ENCODE assay signal across 18 cellular contexts in the genomic region with DNA sequence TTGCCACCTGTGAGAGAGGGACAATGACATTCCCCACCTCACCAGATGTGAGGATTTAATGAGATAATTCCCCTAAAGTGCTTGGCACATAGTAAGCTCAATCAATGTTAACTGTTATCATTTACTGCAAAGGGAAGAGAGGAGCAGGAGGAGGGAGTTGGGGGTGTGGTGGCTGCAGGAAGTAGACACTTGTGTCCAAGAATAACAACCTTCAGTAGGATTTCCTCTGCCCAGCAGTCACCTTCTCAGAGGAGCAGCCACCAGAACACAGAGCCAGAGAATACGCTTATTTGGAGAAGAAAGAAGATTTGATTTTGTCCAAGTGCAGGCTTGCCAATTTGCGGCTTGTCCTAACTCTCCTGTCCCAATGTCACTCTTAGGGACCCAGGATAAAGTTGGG. TPM values are rescaled to one million over a fixed set of nuclear protein-coding genes. Genes with fewer than 3 reads are reported as not detected.
DNase-seq lines count a peak whose midpoint lies in the region; ATAC-seq, FAIRE-seq and TF ChIP-seq lines count a peak whose summit lies in the region.
"Had no signal": no experiment of that assay in that cellular context is flagged by ENCODE, and none has a peak within 500 bp of the region (broad histone marks: within the 10 kb centered on the region; RNA-seq: fewer than 3 reads in every experiment).

No MANE protein-coding gene starts in this region.

- TF ChIP-seq RAD21 in HepG2 (CRISPR knock-in tag; IDR thresholded peaks at IDR 0.05): no peak
- TF ChIP-seq RAD21 in K562 (CRISPR knock-in tag; conservative IDR thresholded peaks at IDR 0.05 in 1 of 2, IDR thresholded peaks at IDR 0.05 in 1 of 2): no peak

- H2AFZ ChIP-seq in HepG2 (ENCODE audit: low read length) (no peak overlapping the region), K562 (ENCODE audit: low read depth, low read length) (0 out of 2 replicates have a peak overlapping the region, but pooled peaks have one; percentile 6)
- H2AFZ ChIP-seq: hepatocyte had no signal

- BruUV-seq in HepG2 (replicated peaks; lab: Mats Ljungman, UMichigan): no TSS peak
- BruUV-seq in K562 (replicated peaks; lab: Mats Ljungman, UMichigan): no TSS peak

- no peak for TF ChIP-seq EP300 in HepG2 (IDR thresholded peaks at IDR 0.05; ENCODE audit: low read depth in 2 of 2, low read length in 2 of 2)
- no peak for TF ChIP-seq EP300 in HepG2 (CRISPR knock-in tag; IDR thresholded peaks at IDR 0.05; ENCODE audit: borderline replicate concordance)
- peak; percentile 21; the same call in 1 of the 2 replicates for TF ChIP-seq EP300 in K562 (IDR thresholded peaks at IDR 0.05; ENCODE audit: low read length)

- DNase-seq in HepG2 (ENCODE audit: low spot score): no peak
- no peak for DNase-seq in right lobe of liver
- peak in 2 of 4 experiments; percentile 37 to 64 for DNase-seq in K562 (ENCODE audit: extremely low read depth in 1 of 4, low spot score in 3 of 4)
- DNase-seq in effector CD4-positive, alpha-beta T cell: no peak
- no peak for DNase-seq in NCI-H187 treated with DMSO at 0.1 percent for 48 hours (lab: John Stamatoyannopoulos, UW)
- DNase-seq: cortex of kidney; mammary epithelial cell; NCI-H1048; pancreas; stimulated activated naive CD4-positive, alpha-beta T cell; T-helper 9 cell had no signal

- H4K20me1 ChIP-seq in HepG2 (ENCODE audit: insufficient read depth, low read length): peaks cover 4% of the 10 kb centered on the region; the same call in 1 of the 2 replicates
- H4K20me1 ChIP-seq in K562 (replicated peaks; ENCODE audit: control insufficient read depth, insufficient read depth, low read length): no peaks in the 10 kb centered on the region

- peaks cover 0 to 2% (median 0%) of the 10 kb centered on the region in 3 donors for H3K9me3 Mint-ChIP-seq in IgD-negative memory B cell
- H3K9me3 Mint-ChIP-seq: activated T-helper 2 cell treated with anti-CD3 and anti-CD28 coated beads, Interferon-gamma antibody, Interleukin-2, Interleukin-4, amounts not matched to agents 10 μg/mL and 5 μg/mL and 100 μg/mL, durations not matched to agents 14 hours and 24 hours and 36 hours had no signal

- H3K27me3 ChIP-seq in HepG2 (ENCODE audit: control insufficient read depth in 1 of 2, insufficient read depth in 2 of 2, low read length in 2 of 2) (no peaks in the 10 kb centered on the region; a peak in 2 of 5 replicates), right lobe of liver (no peaks in the 10 kb centered on the region), K562 (ENCODE audit: control insufficient read depth in 2 of 2, insufficient read depth in 2 of 2, low read length in 2 of 2) (no peaks in the 10 kb centered on the region)
- H3K27me3 ChIP-seq: hepatocyte, pancreas had no signal

- TF ChIP-seq CTCF in HepG2 (CRISPR knock-in tag; IDR thresholded peaks at IDR 0.05) (no peak), right lobe of liver (IDR thresholded peaks at IDR 0.05) (no peak), K562 (IDR thresholded peaks at IDR 0.05 in 2 of 3, conservative IDR thresholded peaks at IDR 0.05 in 1 of 3; ENCODE audit: insufficient read depth in 2 of 3, low read depth in 1 of 3, low read length in 3 of 3) (no peak)

- H3K4me1 ChIP-seq in HepG2 (ENCODE audit: insufficient read depth, low read length) (peaks cover 90% of the 10 kb centered on the region), right lobe of liver (peaks cover 0 to 30% (median 10%) of the 10 kb centered on the region in 4 donors), K562 (replicated peaks in 1 of 2; ENCODE audit: control insufficient read depth in 2 of 2, insufficient read depth in 2 of 2, low read length in 2 of 2) (peaks cover 64 to 87% of the 10 kb centered on the region in 2 experiments)
- H3K4me1 ChIP-seq: HAP-1 had no signal

- CTCF ChIA-PET in HepG2 (lab: Yijun Ruan, JAX; ENCODE audit: low intra/inter-chr PET ratio, low total read pairs): no interaction called here
- CTCF ChIA-PET in K562 (lab: Yijun Ruan, JAX; ENCODE audit: low intra/inter-chr PET ratio): interaction anchor here (0.7 kb wide), 1 partner anchor 1581 kb away, joined by 3 read pairs; no protein-coding TSS in a partner anchor

- no peak overlapping the region for H3K4me3 Mint-ChIP-seq in IgD-negative memory B cell

- H3K4me2 ChIP-seq in HepG2 (ENCODE audit: low read depth, low read length): no peak overlapping the region
- H3K4me2 ChIP-seq in K562 (ENCODE audit: insufficient read depth, low read length): peak overlapping the region; percentile 19; the same call in 1 of the 2 replicates
- H3K4me2 ChIP-seq: hepatocyte had no signal

- POLR2A ChIA-PET in HepG2 (lab: Yijun Ruan, JAX) (interaction anchor here (0.5 to 11.1 kb wide), 7 partner anchors 8 to 160 kb away, joined by 3 to 274 read pairs (median 5); partner anchors contain the start of genes CBX4 and CBX8), K562 (lab: Yijun Ruan, JAX) (interaction anchor here (1.0 to 17.8 kb wide), 5 partner anchors 8 to 62 kb away, joined by 3 to 386 read pairs (median 4); partner anchors contain the start of gene CBX4)

- H3K9me3 ChIP-seq in HepG2 (ENCODE audit: low read length) (no peaks in the 10 kb centered on the region), right lobe of liver (no peaks in the 10 kb centered on the region), K562 (replicated peaks; ENCODE audit: control insufficient read depth, insufficient read depth, low read depth, low read length) (no peaks in the 10 kb centered on the region)
- H3K9me3 ChIP-seq: HAP-1, pancreas, tibial nerve had no signal

- no peak for TF ChIP-seq POLR2A in HepG2 (IDR thresholded peaks at IDR 0.05; ENCODE audit: insufficient read depth in 1 of 2, low read depth in 2 of 2, low read length in 2 of 2)
- no peak for TF ChIP-seq POLR2A in right lobe of liver (IDR thresholded peaks at IDR 0.05)
- no peak; the same call in 1 of the 2 replicates for TF ChIP-seq POLR2A in K562 (conservative IDR thresholded peaks at IDR 0.05)

- H3K27ac Mint-ChIP-seq in IgD-negative memory B cell: peak overlapping the region in 2 of 3 donors; percentile 21 to 65
- H3K27ac Mint-ChIP-seq: activated T-helper 2 cell treated with anti-CD3 and anti-CD28 coated beads, Interferon-gamma antibody, Interleukin-2, Interleukin-4, amounts not matched to agents 10 μg/mL and 5 μg/mL and 100 μg/mL, durations not matched to agents 14 hours and 24 hours and 36 hours had no signal

- H3K4me1 Mint-ChIP-seq in IgD-negative memory B cell: peaks cover 9 to 20% (median 15%) of the 10 kb centered on the region in 3 donors

- no peaks in the 10 kb centered on the region for H3K79me2 ChIP-seq in HepG2 (ENCODE audit: insufficient read depth, low read length)
- peaks cover 63% of the 10 kb centered on the region for H3K79me2 ChIP-seq in K562 (ENCODE audit: control insufficient read depth, insufficient read depth, low read length)

- in situ Hi-C loops in HepG2 (cut with HindIII; ENCODE audit: extremely low pct_ligation_motif_present, low pct_unique_long_range_greater_than_20kb) (no loop called here), K562 (cut with MboI) (no loop called here)

- H3K27me3 Mint-ChIP-seq in IgD-negative memory B cell: peaks cover 5% of the 10 kb centered on the region

- H3K36me3 Mint-ChIP-seq in IgD-negative memory B cell: peaks cover 6% of the 10 kb centered on the region

- 75% methylated on average over 2 of the region's 2 CpGs for WGBS in HepG2 (ENCODE audit: low lambda C conversion rate)
- 83% methylated on average over 1 of the region's 2 CpGs for WGBS in right lobe of liver (ENCODE audit: insufficient coverage, low coverage, low lambda C conversion rate, missing lambda C conversion rate)
- WGBS in K562 (ENCODE audit: insufficient coverage, low coverage, missing lambda C conversion rate): 32% methylated on average over 2 of the region's 2 CpGs

- no peak overlapping the region for H3K9ac ChIP-seq in HepG2 (ENCODE audit: insufficient read depth, low read depth, low read length)
- H3K9ac ChIP-seq in K562 (ENCODE audit: insufficient read depth in 1 of 2, low read depth in 2 of 2, low read length in 2 of 2): peak overlapping the region; percentile 30 to 41; a peak in 3 of 4 replicates

- no peaks in the 10 kb centered on the region; a peak in 1 of 5 replicates for H3K36me3 ChIP-seq in HepG2 (replicated peaks in 1 of 2; ENCODE audit: control insufficient read depth in 1 of 2, insufficient read depth in 2 of 2, low read length in 2 of 2)
- H3K36me3 ChIP-seq in right lobe of liver: peaks cover 0 to 6% (median under 1%) of the 10 kb centered on the region in 4 donors
- H3K36me3 ChIP-seq in K562 (ENCODE audit: control insufficient read depth, insufficient read depth, low read length): peaks cover 4% of the 10 kb centered on the region; the same call in 1 of the 3 replicates

- no peak overlapping the region for H3K27ac ChIP-seq in HepG2 (ENCODE audit: extremely low read length, insufficient read depth, low read length)
- H3K27ac ChIP-seq in right lobe of liver: no peak overlapping the region
- H3K27ac ChIP-seq in K562 (ENCODE audit: extremely low read depth, low read depth, low read length): peak overlapping the region; percentile 99
- H3K27ac ChIP-seq: hepatocyte, pancreas, tibial nerve had no signal

- intact Hi-C loops in HepG2 (cut with micrococcal nuclease; ENCODE audit: unreplicated experiment): no loop called here
- intact Hi-C loops in right lobe of liver (cut with DNase I): no loop called here
- intact Hi-C loops in K562 (cut with micrococcal nuclease): no loop called here

- H3K9me1 ChIP-seq in K562 (ENCODE audit: control insufficient read depth, insufficient read depth, low read length): no peaks in the 10 kb centered on the region

- no peak for ATAC-seq in HepG2
- no peak for ATAC-seq in right lobe of liver
- ATAC-seq in K562: no peak
- ATAC-seq in HG02623 (IDR thresholded peaks at IDR 0.05; ENCODE audit: unreplicated experiment): no peak
- ATAC-seq: pancreas had no signal

- FAIRE-seq in HepG2 (lab: Jason Lieb, UNC): no peak
- peak; percentile 74 for FAIRE-seq in K562 (lab: Jason Lieb, UNC)
- FAIRE-seq: keratinocyte, pancreas had no signal

- H3K4me3 ChIP-seq in HepG2 (replicated peaks in 1 of 3; ENCODE audit: insufficient read depth in 1 of 3, low read depth in 2 of 3, low read length in 3 of 3) (no peak overlapping the region), right lobe of liver (no peak overlapping the region), K562 (no peak overlapping the region)
- H3K4me3 ChIP-seq: HAP-1, hepatocyte, pancreas, tibial nerve had no signal

RNA-seq across cellular contexts. Expression of gene CBX4, which starts 10.2 kb away (rescaled TPM):
- total RNA-seq in HepG2 (2016; rRNA removed; fragmentation: Illumina TruSeq; extraction: Trizol): 17.1 and 25.8 TPM in 2 replicates
- total RNA-seq in HepG2 (2016; cell fraction: cytosol; rRNA removed; fragmentation: Illumina TruSeq; extraction: Trizol; ENCODE audit: low read depth): 4.7 and 4.8 TPM in 2 replicates
- total RNA-seq in HepG2 (2016; cell fraction: insoluble cytoplasmic fraction; rRNA removed; fragmentation: Illumina TruSeq; extraction: Trizol): 17.7 and 25.2 TPM in 2 replicates
- 13.9 and 15.1 TPM in 2 replicates for total RNA-seq in HepG2 (2016; cell fraction: membrane; rRNA removed; fragmentation: Illumina TruSeq; extraction: Trizol)
- total RNA-seq in HepG2 (2016; cell fraction: nucleus; rRNA removed; fragmentation: Illumina TruSeq; extraction: Trizol): 18.5 and 22.8 TPM in 2 replicates
- polyA plus RNA-seq in HepG2 (2011; rRNA removed): 50.8 and 61.1 TPM in 2 replicates
- polyA plus RNA-seq in HepG2 (2011; cell fraction: cytosol; rRNA removed): 31.1 and 45.6 TPM in 2 replicates
- 117 and 122 TPM in 2 replicates for polyA plus RNA-seq in HepG2 (2011; cell fraction: nucleus; rRNA removed)
- polyA plus RNA-seq in HepG2 (2012): 27.9 and 32.4 TPM in 2 replicates
- polyA plus RNA-seq in HepG2 (2016; cell fraction: cytosol; fragmentation: Illumina TruSeq; extraction: Trizol; ENCODE audit: low read depth): 3.7 and 4.2 TPM in 2 replicates
- polyA plus RNA-seq in HepG2 (2016; cell fraction: insoluble cytoplasmic fraction; fragmentation: Illumina TruSeq; extraction: Trizol; ENCODE audit: low read depth): 29.4 and 33.0 TPM in 2 replicates
- polyA plus RNA-seq in HepG2 (2016; cell fraction: membrane; fragmentation: Illumina TruSeq; extraction: Trizol; ENCODE audit: low read depth): 11.7 and 12.5 TPM in 2 replicates
- 60.4 and 60.8 TPM in 2 replicates for polyA plus RNA-seq in HepG2 (2016; cell fraction: nucleus; fragmentation: Illumina TruSeq; extraction: Trizol; ENCODE audit: insufficient read depth, low read depth)
- 17.1 and 51.0 TPM in 2 replicates for polyA minus RNA-seq in HepG2 (2011; rRNA and poly(A)+ RNA removed; ENCODE audit: low replicate concordance)
- polyA minus RNA-seq in HepG2 (2011; cell fraction: cytosol; rRNA and poly(A)+ RNA removed): 33.1 and 38.6 TPM in 2 replicates
- polyA minus RNA-seq in HepG2 (2011; cell fraction: nucleus; rRNA and poly(A)+ RNA removed): 17.8 and 25.2 TPM in 2 replicates
- total RNA-seq in right lobe of liver: 10 to 100 TPM in 5 of 6 experiments, 1 to 10 TPM in 1; 8.9 to 21.9 (median 15.1) TPM
- polyA plus RNA-seq in IgD-negative memory B cell: 4.1 TPM
- total RNA-seq in K562 (2011; cell fraction: chromatin; rRNA removed; ENCODE audit: low replicate concordance): 13.6 and 28.0 TPM in 2 replicates
- 26.3 and 29.6 TPM in 2 replicates for total RNA-seq in K562 (2011; cell fraction: nucleolus; rRNA removed)
- 11.0 and 15.7 TPM in 2 replicates for total RNA-seq in K562 (2011; cell fraction: nucleoplasm; rRNA removed)
- total RNA-seq in K562 (2014; rRNA removed): 42.3 and 42.4 TPM in 2 replicates
- total RNA-seq in K562 (2014; rRNA removed; fragmentation: Illumina TruSeq; extraction: Trizol): 4.4 and 4.7 TPM in 2 replicates
- total RNA-seq in K562 (2015; rRNA removed; fragmentation: Illumina TruSeq; extraction: Trizol): 13.5 and 14.7 TPM in 2 replicates
- 48.5 and 50.5 TPM in 2 replicates for total RNA-seq in K562 (2021)
- 7.8 and 13.5 TPM in 2 replicates for polyA plus RNA-seq in K562 (2011; rRNA removed)
- polyA plus RNA-seq in K562 (2011; cell fraction: cytosol; rRNA removed): 12.6 and 29.1 TPM in 2 replicates
- 23.9 and 38.8 TPM in 2 replicates for polyA plus RNA-seq in K562 (2011; cell fraction: nucleus; rRNA removed)
- 22.9 and 60.2 TPM in 2 replicates for polyA plus RNA-seq in K562 (2012)
- polyA plus RNA-seq in K562 (2014; fragmentation: Illumina TruSeq; extraction: Trizol): 10.0 and 16.4 TPM in 2 replicates
- polyA plus RNA-seq in K562 (2014; fragmentation: Nextera tagmentation; extraction: Ambion mirVana): 1 to 10 TPM in 1 of 2 experiments, under 1 TPM in 1; 0.98 to 1.1 TPM
- polyA plus RNA-seq in K562 (2014; rRNA removed): 34.8 and 40.7 TPM in 2 replicates
- polyA minus RNA-seq in K562 (2011; rRNA and poly(A)+ RNA removed): 7.2 and 7.6 TPM in 2 replicates
- polyA minus RNA-seq in K562 (2011; cell fraction: cytosol; rRNA and poly(A)+ RNA removed): 18.7 and 24.1 TPM in 2 replicates
- 12.4 and 16.4 TPM in 2 replicates for polyA minus RNA-seq in K562 (2011; cell fraction: nucleus; rRNA and poly(A)+ RNA removed)

RNA-seq across cellular contexts. Expression of gene CBX8, which starts 32.1 kb away (rescaled TPM):
- total RNA-seq in HepG2 (2016; rRNA removed; fragmentation: Illumina TruSeq; extraction: Trizol) (12.0 and 12.6 TPM in 2 replicates), right lobe of liver (1 to 10 TPM; 1.2 to 4.7 (median 2.0) TPM), K562 (2014; rRNA removed) (4.9 and 7.1 TPM in 2 replicates), K562 (2014; rRNA removed; fragmentation: Illumina TruSeq; extraction: Trizol) (1.8 and 1.9 TPM in 2 replicates), K562 (2015; rRNA removed; fragmentation: Illumina TruSeq; extraction: Trizol) (6.6 and 6.7 TPM in 2 replicates), K562 (2021) (11.9 and 12.0 TPM in 2 replicates)
- total RNA-seq in HepG2 (2016; cell fraction: cytosol; rRNA removed; fragmentation: Illumina TruSeq; extraction: Trizol; ENCODE audit: low read depth): 1.3 and 2.4 TPM in 2 replicates
- 12.8 and 13.5 TPM in 2 replicates for total RNA-seq in HepG2 (2016; cell fraction: insoluble cytoplasmic fraction; rRNA removed; fragmentation: Illumina TruSeq; extraction: Trizol)
- 4.8 and 5.6 TPM in 2 replicates for total RNA-seq in HepG2 (2016; cell fraction: membrane; rRNA removed; fragmentation: Illumina TruSeq; extraction: Trizol)
- total RNA-seq in HepG2 (2016; cell fraction: nucleus; rRNA removed; fragmentation: Illumina TruSeq; extraction: Trizol): 5.7 and 8.6 TPM in 2 replicates
- polyA plus RNA-seq in HepG2 (2011; rRNA removed) (0.34 and 0.76 TPM in 2 replicates), IgD-negative memory B cell (3.2 TPM), K562 (2011; rRNA removed) (0.52 and 0.72 TPM in 2 replicates), K562 (2014; fragmentation: Illumina TruSeq; extraction: Trizol) (2.6 and 3.4 TPM in 2 replicates), K562 (2014; fragmentation: Nextera tagmentation; extraction: Ambion mirVana) (under 1 TPM; 0.08 to 0.21 TPM), K562 (2014; rRNA removed) (4.7 and 6.7 TPM in 2 replicates)
- 0.72 and 0.99 TPM in 2 replicates for polyA plus RNA-seq in HepG2 (2011; cell fraction: cytosol; rRNA removed)
- polyA plus RNA-seq in HepG2 (2011; cell fraction: nucleus; rRNA removed): 3.4 and 5.0 TPM in 2 replicates
- 7.4 and 7.7 TPM in 2 replicates for polyA plus RNA-seq in HepG2 (2012)
- polyA plus RNA-seq in HepG2 (2016; cell fraction: cytosol; fragmentation: Illumina TruSeq; extraction: Trizol; ENCODE audit: low read depth): 0.54 and 0.80 TPM in 2 replicates
- 10.9 and 11.0 TPM in 2 replicates for polyA plus RNA-seq in HepG2 (2016; cell fraction: insoluble cytoplasmic fraction; fragmentation: Illumina TruSeq; extraction: Trizol; ENCODE audit: low read depth)
- polyA plus RNA-seq in HepG2 (2016; cell fraction: membrane; fragmentation: Illumina TruSeq; extraction: Trizol; ENCODE audit: low read depth): 1.4 TPM in 2 replicates
- polyA plus RNA-seq in HepG2 (2016; cell fraction: nucleus; fragmentation: Illumina TruSeq; extraction: Trizol; ENCODE audit: insufficient read depth, low read depth): 15.7 and 18.7 TPM in 2 replicates
- 1.2 and 1.6 TPM in 2 replicates for polyA minus RNA-seq in HepG2 (2011; rRNA and poly(A)+ RNA removed; ENCODE audit: low replicate concordance)
- polyA minus RNA-seq in HepG2 (2011; cell fraction: cytosol; rRNA and poly(A)+ RNA removed): 1.8 and 1.9 TPM in 2 replicates
- 0.77 and 0.87 TPM in 2 replicates for polyA minus RNA-seq in HepG2 (2011; cell fraction: nucleus; rRNA and poly(A)+ RNA removed)
- total RNA-seq in K562 (2011; cell fraction: chromatin; rRNA removed; ENCODE audit: low replicate concordance): 2.1 and 2.7 TPM in 2 replicates
- 2.3 and 2.9 TPM in 2 replicates for total RNA-seq in K562 (2011; cell fraction: nucleolus; rRNA removed)
- total RNA-seq in K562 (2011; cell fraction: nucleoplasm; rRNA removed): 2.0 and 2.7 TPM in 2 replicates
- 0.80 and 1.1 TPM in 2 replicates for polyA plus RNA-seq in K562 (2011; cell fraction: cytosol; rRNA removed)
- polyA plus RNA-seq in K562 (2011; cell fraction: nucleus; rRNA removed): 2.4 and 2.6 TPM in 2 replicates
- polyA plus RNA-seq in K562 (2012): 5.7 and 8.8 TPM in 2 replicates
- polyA minus RNA-seq in K562 (2011; rRNA and poly(A)+ RNA removed): 0.45 and 0.56 TPM in 2 replicates
- polyA minus RNA-seq in K562 (2011; cell fraction: cytosol; rRNA and poly(A)+ RNA removed): 0.86 and 2.7 TPM in 2 replicates
- 0.67 and 2.1 TPM in 2 replicates for polyA minus RNA-seq in K562 (2011; cell fraction: nucleus; rRNA and poly(A)+ RNA removed)

RNA-seq across cellular contexts. Expression of gene CBX2, which starts 51.1 kb away (rescaled TPM):
- total RNA-seq in HepG2 (2016; rRNA removed; fragmentation: Illumina TruSeq; extraction: Trizol) (13.0 and 14.5 TPM in 2 replicates), right lobe of liver (1 to 10 TPM in 3 of 6 experiments, under 1 TPM in 3; 0.33 to 3.5 (median 1.1) TPM), K562 (2014; rRNA removed) (18.2 and 23.6 TPM in 2 replicates), K562 (2014; rRNA removed; fragmentation: Illumina TruSeq; extraction: Trizol) (6.9 and 8.4 TPM in 2 replicates), K562 (2015; rRNA removed; fragmentation: Illumina TruSeq; extraction: Trizol) (16.5 and 18.1 TPM in 2 replicates), K562 (2021) (26.9 and 28.5 TPM in 2 replicates)
- 6.8 and 7.5 TPM in 2 replicates for total RNA-seq in HepG2 (2016; cell fraction: cytosol; rRNA removed; fragmentation: Illumina TruSeq; extraction: Trizol; ENCODE audit: low read depth)
- 11.8 and 15.7 TPM in 2 replicates for total RNA-seq in HepG2 (2016; cell fraction: insoluble cytoplasmic fraction; rRNA removed; fragmentation: Illumina TruSeq; extraction: Trizol)
- total RNA-seq in HepG2 (2016; cell fraction: membrane; rRNA removed; fragmentation: Illumina TruSeq; extraction: Trizol): 9.1 and 10.9 TPM in 2 replicates
- total RNA-seq in HepG2 (2016; cell fraction: nucleus; rRNA removed; fragmentation: Illumina TruSeq; extraction: Trizol): 11.8 and 14.3 TPM in 2 replicates
- polyA plus RNA-seq in HepG2 (2011; rRNA removed) (31.1 and 40.2 TPM in 2 replicates), IgD-negative memory B cell (0.26 TPM), K562 (2011; rRNA removed) (13.9 and 18.3 TPM in 2 replicates), K562 (2014; fragmentation: Illumina TruSeq; extraction: Trizol) (13.9 and 16.9 TPM in 2 replicates), K562 (2014; fragmentation: Nextera tagmentation; extraction: Ambion mirVana) (1 to 10 TPM in 1 of 2 experiments, under 1 TPM in 1; 0.66 to 1.0 TPM), K562 (2014; rRNA removed) (17.4 and 18.4 TPM in 2 replicates)
- 25.9 and 34.2 TPM in 2 replicates for polyA plus RNA-seq in HepG2 (2011; cell fraction: cytosol; rRNA removed)
- 90.7 and 95.7 TPM in 2 replicates for polyA plus RNA-seq in HepG2 (2011; cell fraction: nucleus; rRNA removed)
- polyA plus RNA-seq in HepG2 (2012): 41.2 and 46.2 TPM in 2 replicates
- polyA plus RNA-seq in HepG2 (2016; cell fraction: cytosol; fragmentation: Illumina TruSeq; extraction: Trizol; ENCODE audit: low read depth): 4.2 and 5.6 TPM in 2 replicates
- polyA plus RNA-seq in HepG2 (2016; cell fraction: insoluble cytoplasmic fraction; fragmentation: Illumina TruSeq; extraction: Trizol; ENCODE audit: low read depth): 9.1 and 12.0 TPM in 2 replicates
- polyA plus RNA-seq in HepG2 (2016; cell fraction: membrane; fragmentation: Illumina TruSeq; extraction: Trizol; ENCODE audit: low read depth): 3.9 and 6.0 TPM in 2 replicates
- polyA plus RNA-seq in HepG2 (2016; cell fraction: nucleus; fragmentation: Illumina TruSeq; extraction: Trizol; ENCODE audit: insufficient read depth, low read depth): 18.6 and 21.1 TPM in 2 replicates
- polyA minus RNA-seq in HepG2 (2011; rRNA and poly(A)+ RNA removed; ENCODE audit: low replicate concordance): 42.9 and 69.2 TPM in 2 replicates
- polyA minus RNA-seq in HepG2 (2011; cell fraction: cytosol; rRNA and poly(A)+ RNA removed): 31.2 and 31.6 TPM in 2 replicates
- 17.8 and 22.4 TPM in 2 replicates for polyA minus RNA-seq in HepG2 (2011; cell fraction: nucleus; rRNA and poly(A)+ RNA removed)
- total RNA-seq in K562 (2011; cell fraction: chromatin; rRNA removed; ENCODE audit: low replicate concordance): 20.1 and 55.7 TPM in 2 replicates
- total RNA-seq in K562 (2011; cell fraction: nucleolus; rRNA removed): 37.1 and 52.4 TPM in 2 replicates
- total RNA-seq in K562 (2011; cell fraction: nucleoplasm; rRNA removed): 27.8 and 34.1 TPM in 2 replicates
- 17.2 and 30.0 TPM in 2 replicates for polyA plus RNA-seq in K562 (2011; cell fraction: cytosol; rRNA removed)
- 35.0 and 55.5 TPM in 2 replicates for polyA plus RNA-seq in K562 (2011; cell fraction: nucleus; rRNA removed)
- polyA plus RNA-seq in K562 (2012): 13.0 and 18.6 TPM in 2 replicates
- 10.0 and 14.9 TPM in 2 replicates for polyA minus RNA-seq in K562 (2011; rRNA and poly(A)+ RNA removed)
- polyA minus RNA-seq in K562 (2011; cell fraction: cytosol; rRNA and poly(A)+ RNA removed): 20.6 and 24.0 TPM in 2 replicates
- polyA minus RNA-seq in K562 (2011; cell fraction: nucleus; rRNA and poly(A)+ RNA removed): 18.0 and 19.1 TPM in 2 replicates

Comparison
In these comparisons a context has a peak if more than half of its experiments do, and no peak if none do; other contexts are left out.
1. Of the 241 proteins assayed by ChIP-seq in both HepG2 and K562: peak only in HepG2: ZFX; only in K562: EP300, ESRRA, GABPA and NCOR1; in both: ZNF263; in neither: 229; mixed calls (peak in some experiments, not most) for 6.